Comparison of ENCODE assay signal across 12 cellular contexts in genomic region chr11:11391796-11392195, GRCh38. TPM values are rescaled to one million over a fixed set of nuclear protein-coding genes. Genes with fewer than 3 reads are reported as not detected.
DNase-seq lines count a peak whose midpoint lies in the region; ATAC-seq and TF ChIP-seq lines count a peak whose summit lies in the region.
"Had no signal": no experiment of that assay in that cellular context is flagged by ENCODE, and none has a peak within 500 bp of the region (broad histone marks: within the 10 kb centered on the region; RNA-seq: fewer than 3 reads in every experiment).

No MANE protein-coding gene starts in this region.

- H3K4me2 ChIP-seq in PC-9 = no peak overlapping the region

- ATAC-seq in left lobe of liver (no peak), HG02885 (IDR thresholded peaks at IDR 0.05; ENCODE audit: poor library complexity, unreplicated experiment) (no peak)
- ATAC-seq: activated CD8-positive, alpha-beta memory T cell treated with anti-CD3 and anti-CD28 coated beads, Interleukin-2, amount 10 ng/mL, durations not matched to agents 7 days and 5 days had no signal

- no peaks in the 10 kb centered on the region for H3K9me2 ChIP-seq in PC-9 (ENCODE audit: insufficient read depth)

- H3K36me3 ChIP-seq in PC-9 (ENCODE audit: low read depth) = no peaks in the 10 kb centered on the region

- H3K4me3 ChIP-seq in coronary artery = peak overlapping the region; percentile 23
- no peak overlapping the region for H3K4me3 ChIP-seq in PC-9

- DNase-seq in AG20443 (ENCODE audit: low spot score) (peak; percentile 85), LoVo (ENCODE audit: low spot score) (peak; percentile 58), coronary artery (ENCODE audit: low spot score) (no peak), myocyte (ENCODE audit: low read depth) (peak; percentile 41), left lobe of liver (ENCODE audit: low spot score) (no peak), NCI-H2081 (lab: John Stamatoyannopoulos, UW) (no peak), PC-9 (no peak)
- DNase-seq: activated CD8-positive, alpha-beta memory T cell treated with anti-CD3 and anti-CD28 coated beads, Interleukin-2, amount 10 ng/mL, durations not matched to agents 7 days and 5 days; DND-41; effector CD8-positive, alpha-beta T cell; NCI-H187 had no signal

- no peaks in the 10 kb centered on the region for H3K4me1 ChIP-seq in PC-9 (replicated peaks; ENCODE audit: insufficient read depth)

- POLR2A ChIA-PET in PC-9 (lab: Charles Lee; ENCODE audit: unreplicated experiment) = no interaction called here

- H3K27me3 ChIP-seq in PC-9 (ENCODE audit: insufficient read depth, low read depth) = peaks cover 47% of the 10 kb centered on the region

- no TSS peak for BruUV-seq in PC-9 (replicated peaks; lab: Mats Ljungman, UMichigan)

- no peaks in the 10 kb centered on the region for H3K79me2 ChIP-seq in PC-9 (ENCODE audit: low read depth)

- CTCF ChIA-PET in PC-9 (lab: Charles Lee) = no interaction called here

- intact Hi-C loops in PC-9 (cut with micrococcal nuclease; ENCODE audit: unreplicated experiment) = no loop called here

- H2AFZ ChIP-seq in PC-9 = no peak overlapping the region

- H3K27ac ChIP-seq in coronary artery = peak overlapping the region in 1 of 2 donors; percentile 39
- H3K27ac ChIP-seq in PC-9 = no peak overlapping the region

- no peaks in the 10 kb centered on the region for H3F3A ChIP-seq in PC-9 (ENCODE audit: insufficient read depth, low read depth)

- H3K9me3 ChIP-seq in PC-9 (ENCODE audit: insufficient read depth, low read depth) = no peaks in the 10 kb centered on the region

- TF ChIP-seq CTCF in coronary artery (IDR thresholded peaks at IDR 0.05) (no peak), PC-9 (conservative IDR thresholded peaks at IDR 0.05) (no peak)

- H4K20me1 ChIP-seq in PC-9 (ENCODE audit: insufficient read depth) = no peaks in the 10 kb centered on the region

RNA-seq across cellular contexts. Expression of gene CSNK2A3, which starts 38.7 kb away (rescaled TPM):
- 2.1 and 2.9 TPM in 2 replicates for total RNA-seq in myocyte
- polyA plus RNA-seq in myocyte (2012) = 1.3 TPM
- 0.58 TPM for total RNA-seq in left lobe of liver
- total RNA-seq in PC-9 (2021) = 1.6 TPM in 1 of 2 replicates, not detected in the other

Comparison
In these comparisons a context has a peak if more than half of its experiments do, and no peak if none do; other contexts are left out.
1. DNase-seq: peak in AG20443 (single experiment), LoVo (single experiment) and myocyte (single experiment); none in coronary artery (single experiment), left lobe of liver (single experiment), NCI-H2081 (0 of 2) and PC-9 (0 of 2).